In the genomic region with DNA sequence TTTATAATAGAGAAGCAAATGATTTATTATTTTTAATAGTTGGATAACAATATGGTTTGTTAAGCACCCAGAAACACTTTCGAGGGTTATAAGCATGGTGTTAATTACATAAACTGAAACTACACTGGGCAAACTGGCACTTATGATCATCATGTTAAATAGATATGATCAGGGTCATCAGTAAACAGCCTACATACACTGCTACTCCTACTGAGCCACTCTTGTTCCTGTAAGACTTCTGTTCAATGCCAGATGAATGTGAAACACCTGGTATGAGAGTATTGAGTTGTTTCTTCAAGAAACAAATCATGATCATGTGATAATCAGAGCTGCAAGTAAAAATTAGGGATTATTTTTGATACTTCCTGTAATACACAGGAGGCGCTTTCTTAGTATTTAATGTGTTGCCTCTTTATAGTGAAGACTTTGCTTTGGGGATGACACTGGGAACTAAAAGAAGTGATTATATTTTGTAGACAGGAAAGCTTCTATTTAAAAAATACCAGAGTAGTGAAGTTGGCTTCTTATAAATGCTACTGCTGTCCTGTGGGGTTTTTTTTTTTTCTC, we compare ENCODE assay signal across 18 cellular contexts. TPM values are rescaled to one million over a fixed set of nuclear protein-coding genes. Genes with fewer than 3 reads are reported as not detected.
"Had no signal": no experiment of that assay in that cellular context is flagged by ENCODE, and none has a peak within 500 bp of the region (broad histone marks: within the 10 kb centered on the region; RNA-seq: fewer than 3 reads in every experiment).

No MANE protein-coding gene starts in this region.

- H3K9me3 Mint-ChIP-seq: activated naive CD4-positive, alpha-beta T cell treated with anti-CD3 and anti-CD28 coated beads, Interleukin-2, amount 10 ng/mL, durations not matched to agents 7 days and 5 days; endodermal cell had no signal

- H3K27me3 Mint-ChIP-seq: activated naive CD4-positive, alpha-beta T cell treated with anti-CD3 and anti-CD28 coated beads, Interleukin-2, amount 10 ng/mL, durations not matched to agents 7 days and 5 days; naive thymus-derived CD4-positive, alpha-beta T cell had no signal

- H3K4me3 ChIP-seq: cardiac muscle cell, dorsolateral prefrontal cortex, gastroesophageal sphincter, heart right ventricle, mucosa of descending colon, tibial nerve, vagina had no signal

- H3K9me3 ChIP-seq: gastroesophageal sphincter, heart right ventricle, mucosa of descending colon, tibial nerve, vagina had no signal

- ATAC-seq: gastroesophageal sphincter; heart right ventricle; naive thymus-derived CD4-positive, alpha-beta T cell had no signal

- DNase-seq: activated CD4-positive, alpha-beta T cell treated with anti-CD3 and anti-CD28 coated beads, Interleukin-2, amount 50 U/mL, for 48 hours; activated naive CD4-positive, alpha-beta T cell treated with anti-CD3 and anti-CD28 coated beads, Interleukin-2, amount 10 ng/mL, durations not matched to agents 7 days and 5 days; dorsolateral prefrontal cortex; endodermal cell; erythroblast; heart right ventricle; islet precursor cell; mucosa of descending colon; naive thymus-derived CD4-positive, alpha-beta T cell; posterior cingulate gyrus; retina; stimulated activated CD4-positive, alpha-beta T cell treated with anti-CD3 and anti-CD28 coated beads, Interleukin-2, amount 100 ng/mL, for 48 hours; stimulated activated naive CD4-positive, alpha-beta T cell treated with Interleukin-2 at 50 U/mL for 16 hours; substantia nigra had no signal

- H3K4me1 ChIP-seq: tibial nerve, vagina had no signal

- H3K27me3 ChIP-seq: cardiac muscle cell, dorsolateral prefrontal cortex, gastroesophageal sphincter, heart right ventricle, tibial nerve, vagina had no signal

- H3K36me3 Mint-ChIP-seq: activated naive CD4-positive, alpha-beta T cell treated with anti-CD3 and anti-CD28 coated beads, Interleukin-2, amount 10 ng/mL, durations not matched to agents 7 days and 5 days had no signal

- H3K4me3 Mint-ChIP-seq: activated naive CD4-positive, alpha-beta T cell treated with anti-CD3 and anti-CD28 coated beads, Interleukin-2, amount 10 ng/mL, durations not matched to agents 7 days and 5 days; endodermal cell; naive thymus-derived CD4-positive, alpha-beta T cell had no signal

- H3K27ac Mint-ChIP-seq: activated naive CD4-positive, alpha-beta T cell treated with anti-CD3 and anti-CD28 coated beads, Interleukin-2, amount 10 ng/mL, durations not matched to agents 7 days and 5 days; naive thymus-derived CD4-positive, alpha-beta T cell had no signal

RNA-seq across cellular contexts. Expression of a gene that starts 32.3 kb away (rescaled TPM):
- total RNA-seq: cardiac muscle cell had no signal
- polyA plus RNA-seq: naive thymus-derived CD4-positive, alpha-beta T cell had no signal
